ENCODE assay signal across 17 cellular contexts in the genomic region with DNA sequence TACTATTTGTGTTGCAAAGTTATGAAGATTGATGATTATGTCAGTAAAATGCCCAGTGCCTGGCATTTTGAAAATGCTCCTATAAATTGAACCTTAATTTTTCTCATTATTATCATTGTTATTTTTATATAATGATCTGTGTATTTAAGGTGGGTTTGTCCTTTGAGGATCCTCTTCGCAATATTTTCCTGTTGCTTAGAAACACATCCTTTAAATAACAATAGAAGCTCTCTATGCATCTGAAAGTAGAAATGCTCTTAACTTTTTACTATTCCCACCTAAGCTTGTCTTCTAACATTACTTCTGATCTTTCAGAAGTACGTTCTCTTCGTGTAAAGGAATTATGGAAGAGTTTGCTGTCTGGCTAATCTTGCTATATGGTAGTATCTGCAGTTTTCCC.
"Had no signal": no experiment of that assay in that cellular context is flagged by ENCODE, and none has a peak within 500 bp of the region (broad histone marks: within the 10 kb centered on the region; RNA-seq: fewer than 3 reads in every experiment).

No MANE protein-coding gene starts in this region.

- FAIRE-seq: kidney, pancreas, urothelium cell line had no signal

- DNase-seq: foreskin melanocyte; head of caudate nucleus; hippocampal formation; kidney; left cardiac atrium; left ventricle myocardium inferior; lower lobe of right lung; naive B cell; occipital lobe; pancreas; right lobe of liver; stimulated activated CD4-positive, alpha-beta T cell treated with anti-CD3 and anti-CD28 coated beads, Interleukin-4, amount 100 ng/mL, for 1 hour; stimulated activated CD8-positive, alpha-beta memory T cell treated with anti-CD3 and anti-CD28 coated beads, Interleukin-4, amount 100 ng/mL, for 48 hours; stimulated activated naive CD8-positive, alpha-beta T cell treated with anti-CD3 and anti-CD28 coated beads, Interleukin-15, Interleukin-2, amounts not matched to agents 100 U/mL and 50 U/mL, for 24 hours; thyroid gland had no signal

- H3K4me3 ChIP-seq: left ventricle myocardium inferior, lower lobe of right lung, pancreas, right lobe of liver, suprapubic skin, thyroid gland had no signal

- H3K36me3 ChIP-seq: left ventricle myocardium inferior, lower lobe of right lung, pancreas, right lobe of liver, suprapubic skin, thyroid gland had no signal

- H3K9me3 ChIP-seq: pancreas, right lobe of liver, thyroid gland had no signal

- H3K27ac ChIP-seq: left ventricle myocardium inferior, lower lobe of right lung, pancreas, right lobe of liver, suprapubic skin, thyroid gland had no signal

- H3K4me1 ChIP-seq: left ventricle myocardium inferior, lower lobe of right lung, pancreas, right lobe of liver, suprapubic skin, thyroid gland had no signal

- H3K27me3 ChIP-seq: pancreas, right lobe of liver, suprapubic skin, thyroid gland had no signal
